Comparison of ENCODE assay signal across 1 cellular context in genomic region chr9:22739712-22740111, GRCh38.
TF ChIP-seq lines count a peak whose summit lies in the region.

No MANE protein-coding gene starts in this region.

TF ChIP-seq in HepG2, 621 proteins besides CTCF, POLR2A, EP300 and RAD21 (continued from another document):
- TF ChIP-seq ZBTB4 (CRISPR knock-in tag; IDR thresholded peaks at IDR 0.05; ENCODE audit: borderline replicate concordance), result no peak
